In the genomic region with DNA sequence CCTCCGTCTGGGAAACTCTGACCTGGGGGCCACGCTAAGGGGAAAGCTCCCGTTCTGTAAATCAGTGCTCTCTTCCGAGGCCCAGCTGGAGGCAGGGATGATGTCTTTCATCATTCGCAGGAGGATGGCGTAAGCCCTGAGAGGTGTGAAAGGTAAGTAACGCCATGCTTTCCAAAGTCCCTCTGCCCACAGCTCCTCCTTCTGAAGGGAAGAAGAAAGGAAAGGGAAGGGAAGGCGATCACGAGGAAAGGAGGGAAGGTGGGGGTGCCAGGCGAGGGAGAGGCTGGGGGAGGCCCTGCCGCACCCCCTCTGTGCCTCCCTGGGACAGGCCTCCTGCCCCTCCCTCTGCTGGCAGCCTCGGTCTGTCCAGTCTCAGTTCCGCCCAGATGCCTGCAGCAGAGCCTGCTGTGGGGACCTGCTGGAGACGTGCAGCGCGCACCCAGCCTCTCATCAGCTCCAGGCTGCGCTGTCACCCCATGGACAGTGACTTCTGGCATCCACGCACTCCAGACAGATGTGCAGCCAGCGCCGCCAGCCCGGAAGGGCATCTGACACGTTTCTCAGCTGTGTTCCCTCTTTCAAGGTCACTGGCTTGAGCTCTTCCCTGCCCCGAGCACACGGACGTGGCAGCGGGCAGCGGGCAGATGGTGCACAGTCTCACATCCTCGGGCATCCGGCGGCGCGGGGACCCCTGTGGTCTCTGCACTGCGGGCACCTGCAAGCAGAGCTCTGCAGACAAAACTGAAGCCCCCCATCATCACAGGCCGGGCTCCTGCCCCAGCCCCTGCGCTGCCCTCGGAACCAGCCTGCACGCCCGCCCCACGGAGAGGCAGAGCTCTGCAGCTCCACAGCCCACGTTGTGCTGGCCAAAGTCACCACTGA, we compare ENCODE assay signal across 1 cellular context.
TF ChIP-seq lines count a peak whose summit lies in the region.

No MANE protein-coding gene starts in this region.

TF ChIP-seq in WTC11, 78 proteins besides CTCF, POLR2A, EP300 and RAD21:
- TF ChIP-seq NFYB (CRISPR knock-in tag; conservative IDR thresholded peaks at IDR 0.05; ENCODE audit: low read depth) (no peak), ZNF671 (CRISPR knock-in tag; IDR thresholded peaks at IDR 0.05) (no peak), ZBTB21 (CRISPR knock-in tag; IDR thresholded peaks at IDR 0.05; ENCODE audit: borderline replicate concordance) (no peak), FOXP1 (CRISPR knock-in tag; IDR thresholded peaks at IDR 0.05; ENCODE audit: borderline replicate concordance) (no peak), ZNF416 (CRISPR knock-in tag; IDR thresholded peaks at IDR 0.05) (no peak), ZNF263 (CRISPR knock-in tag; IDR thresholded peaks at IDR 0.05; ENCODE audit: low read depth) (no peak), TP53 (CRISPR knock-in tag; IDR thresholded peaks at IDR 0.05) (no peak), NR3C1 (CRISPR knock-in tag; conservative IDR thresholded peaks at IDR 0.05; ENCODE audit: low read depth) (no peak), NFATC4 (CRISPR knock-in tag; IDR thresholded peaks at IDR 0.05) (no peak)
- TF ChIP-seq, protein P1, sequence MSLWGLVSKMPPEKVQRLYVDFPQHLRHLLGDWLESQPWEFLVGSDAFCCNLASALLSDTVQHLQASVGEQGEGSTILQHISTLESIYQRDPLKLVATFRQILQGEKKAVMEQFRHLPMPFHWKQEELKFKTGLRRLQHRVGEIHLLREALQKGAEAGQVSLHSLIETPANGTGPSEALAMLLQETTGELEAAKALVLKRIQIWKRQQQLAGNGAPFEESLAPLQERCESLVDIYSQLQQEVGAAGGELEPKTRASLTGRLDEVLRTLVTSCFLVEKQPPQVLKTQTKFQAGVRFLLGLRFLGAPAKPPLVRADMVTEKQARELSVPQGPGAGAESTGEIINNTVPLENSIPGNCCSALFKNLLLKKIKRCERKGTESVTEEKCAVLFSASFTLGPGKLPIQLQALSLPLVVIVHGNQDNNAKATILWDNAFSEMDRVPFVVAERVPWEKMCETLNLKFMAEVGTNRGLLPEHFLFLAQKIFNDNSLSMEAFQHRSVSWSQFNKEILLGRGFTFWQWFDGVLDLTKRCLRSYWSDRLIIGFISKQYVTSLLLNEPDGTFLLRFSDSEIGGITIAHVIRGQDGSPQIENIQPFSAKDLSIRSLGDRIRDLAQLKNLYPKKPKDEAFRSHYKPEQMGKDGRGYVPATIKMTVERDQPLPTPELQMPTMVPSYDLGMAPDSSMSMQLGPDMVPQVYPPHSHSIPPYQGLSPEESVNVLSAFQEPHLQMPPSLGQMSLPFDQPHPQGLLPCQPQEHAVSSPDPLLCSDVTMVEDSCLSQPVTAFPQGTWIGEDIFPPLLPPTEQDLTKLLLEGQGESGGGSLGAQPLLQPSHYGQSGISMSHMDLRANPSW (CRISPR knock-in tag; conservative IDR thresholded peaks at IDR 0.05; ENCODE audit: low read depth): no peak
TF ChIP-seq in WTC11: peak in this region for 0.
